Comparison of ENCODE assay signal across 11 cellular contexts in genomic region chr15:97652700-97653167, GRCh38.
DNase-seq lines count a peak whose midpoint lies in the region; ATAC-seq and TF ChIP-seq lines count a peak whose summit lies in the region.
"Had no signal": no experiment of that assay in that cellular context is flagged by ENCODE, and none has a peak within 500 bp of the region (broad histone marks: within the 10 kb centered on the region; RNA-seq: fewer than 3 reads in every experiment).

No MANE protein-coding gene starts in this region.

- no peak overlapping the region for H3K9ac ChIP-seq in neural progenitor cell

- DNase-seq in NCI-H345 (lab: John Stamatoyannopoulos, UW) (peak; percentile 49), foreskin keratinocyte (peak in 1 of 2 donors; percentile 3), neural progenitor cell (ENCODE audit: low spot score) (peak; percentile 80), HFFc6 (no peak), foreskin fibroblast (no peak)
- DNase-seq in activated CD8-positive, alpha-beta T cell treated with anti-CD3 and anti-CD28 coated beads, Interleukin-2, amount 10 ng/mL, durations not matched to agents 7 days and 5 days: no peak
- DNase-seq: DMS79 treated with DMSO at 0.1 percent for 48 hours, NCI-H226 had no signal

- peak overlapping the region; percentile 95 for H3K4me2 ChIP-seq in neural progenitor cell

- CTCF ChIA-PET in HEK293 (lab: Yijun Ruan, JAX): no interaction called here
- CTCF ChIA-PET in activated CD8-positive, alpha-beta T cell treated with anti-CD3 and anti-CD28 coated beads, Interleukin-2, amount 10 ng/mL, durations not matched to agents 7 days and 5 days (lab: Charles Lee): no interaction called here

- H3K9me3 Mint-ChIP-seq in neural progenitor cell: no peaks in the 10 kb centered on the region
- H3K9me3 Mint-ChIP-seq in HFFc6: peaks cover 45% of the 10 kb centered on the region
- H3K9me3 Mint-ChIP-seq in activated CD8-positive, alpha-beta T cell treated with anti-CD3 and anti-CD28 coated beads, Interleukin-2, amount 10 ng/mL, durations not matched to agents 7 days and 5 days (ENCODE audit: insufficient read depth): no peaks in the 10 kb centered on the region

- peak; percentile 44 for ATAC-seq in foreskin keratinocyte
- no peak for ATAC-seq in activated CD8-positive, alpha-beta T cell treated with anti-CD3 and anti-CD28 coated beads, Interleukin-2, amount 10 ng/mL, durations not matched to agents 7 days and 5 days
- ATAC-seq in activated CD4-positive, CD25-positive, alpha-beta regulatory T cell treated with anti-CD3 and anti-CD28 coated beads, Interleukin-2, amount 50 U/mL, for 24 hours: no peak
- ATAC-seq: pancreas had no signal

- no peaks in the 10 kb centered on the region for H3K36me3 ChIP-seq in HEK293 (ENCODE audit: control insufficient read depth in 2 of 2, insufficient read depth in 1 of 2, low read length in 2 of 2)
- H3K36me3 ChIP-seq in neural progenitor cell: no peaks in the 10 kb centered on the region
- H3K36me3 ChIP-seq: pancreas had no signal

- no peaks in the 10 kb centered on the region for H3K36me3 Mint-ChIP-seq in neural progenitor cell
- no peaks in the 10 kb centered on the region; the same call in 1 of the 2 replicates for H3K36me3 Mint-ChIP-seq in HFFc6 (ENCODE audit: low read depth)
- no peaks in the 10 kb centered on the region for H3K36me3 Mint-ChIP-seq in activated CD8-positive, alpha-beta T cell treated with anti-CD3 and anti-CD28 coated beads, Interleukin-2, amount 10 ng/mL, durations not matched to agents 7 days and 5 days (ENCODE audit: low read depth)

- no peaks in the 10 kb centered on the region for H3F3A ChIP-seq in neural progenitor cell (ENCODE audit: low read depth)

- H3K27ac ChIP-seq in HEK293 (ENCODE audit: extremely low read depth, low read depth, low read length) (peak overlapping the region; percentile 29; the same call in 1 of the 2 replicates), foreskin keratinocyte (no peak overlapping the region), neural progenitor cell (no peak overlapping the region)
- H3K27ac ChIP-seq: pancreas had no signal

- peak overlapping the region; percentile 86 for H2AFZ ChIP-seq in neural progenitor cell (replicated peaks)

- TF ChIP-seq CTCF in HEK293 (tag by site-specific recombination; IDR thresholded peaks at IDR 0.05): no peak
- no peak for TF ChIP-seq CTCF in foreskin keratinocyte (conservative IDR thresholded peaks at IDR 0.05)
- TF ChIP-seq CTCF in neural progenitor cell (IDR thresholded peaks at IDR 0.05): no peak
- no peak for TF ChIP-seq CTCF in HFFc6 (IDR thresholded peaks at IDR 0.05)
- no peak for TF ChIP-seq CTCF in foreskin fibroblast (IDR thresholded peaks at IDR 0.05; ENCODE audit: low read depth, low read length)

- H4K20me1 ChIP-seq in neural progenitor cell (ENCODE audit: low read depth): no peaks in the 10 kb centered on the region

- peaks cover 8% of the 10 kb centered on the region for H3K27me3 Mint-ChIP-seq in neural progenitor cell (ENCODE audit: insufficient read depth, low read depth)
- H3K27me3 Mint-ChIP-seq in HFFc6 (ENCODE audit: insufficient read depth): no peaks in the 10 kb centered on the region; the same call in 1 of the 2 replicates
- peaks cover 10% of the 10 kb centered on the region for H3K27me3 Mint-ChIP-seq in activated CD8-positive, alpha-beta T cell treated with anti-CD3 and anti-CD28 coated beads, Interleukin-2, amount 10 ng/mL, durations not matched to agents 7 days and 5 days (ENCODE audit: low read depth)

- POLR2A ChIA-PET in HEK293 (lab: Yijun Ruan, JAX): no interaction called here
- POLR2A ChIA-PET in activated CD8-positive, alpha-beta T cell treated with anti-CD3 and anti-CD28 coated beads, Interleukin-2, amount 10 ng/mL, durations not matched to agents 7 days and 5 days (lab: Charles Lee): no interaction called here

- no peaks in the 10 kb centered on the region for H3K79me2 ChIP-seq in neural progenitor cell (ENCODE audit: low read depth)

- H3K4me3 Mint-ChIP-seq in neural progenitor cell (peak overlapping the region; percentile 79), HFFc6 (no peak overlapping the region)
- no peak overlapping the region for H3K4me3 Mint-ChIP-seq in activated CD8-positive, alpha-beta T cell treated with anti-CD3 and anti-CD28 coated beads, Interleukin-2, amount 10 ng/mL, durations not matched to agents 7 days and 5 days

- no peak overlapping the region for H3K27ac Mint-ChIP-seq in neural progenitor cell
- no peak overlapping the region for H3K27ac Mint-ChIP-seq in HFFc6
- no peak overlapping the region for H3K27ac Mint-ChIP-seq in activated CD8-positive, alpha-beta T cell treated with anti-CD3 and anti-CD28 coated beads, Interleukin-2, amount 10 ng/mL, durations not matched to agents 7 days and 5 days

- H3K4me1 ChIP-seq in HEK293 (ENCODE audit: control insufficient read depth, insufficient read depth, low read length) (peaks cover 12% of the 10 kb centered on the region), foreskin keratinocyte (no peaks in the 10 kb centered on the region), neural progenitor cell (peaks cover 14% of the 10 kb centered on the region)
- H3K4me1 ChIP-seq: pancreas had no signal

- H3K4me3 ChIP-seq in HEK293 (ENCODE audit: low read depth, low read length): peak overlapping the region; percentile 30
- H3K4me3 ChIP-seq in neural progenitor cell: peak overlapping the region; percentile 50
- H3K4me3 ChIP-seq in foreskin fibroblast (ENCODE audit: low read depth in 1 of 2, low read length in 2 of 2): no peak overlapping the region
- H3K4me3 ChIP-seq: pancreas had no signal

- H3K4me1 Mint-ChIP-seq in neural progenitor cell: peaks cover 20% of the 10 kb centered on the region
- no peaks in the 10 kb centered on the region for H3K4me1 Mint-ChIP-seq in HFFc6 (ENCODE audit: low read depth)
- H3K4me1 Mint-ChIP-seq in activated CD8-positive, alpha-beta T cell treated with anti-CD3 and anti-CD28 coated beads, Interleukin-2, amount 10 ng/mL, durations not matched to agents 7 days and 5 days (ENCODE audit: low read depth): no peaks in the 10 kb centered on the region

- H3K27me3 ChIP-seq in foreskin keratinocyte (peaks cover 33% of the 10 kb centered on the region), neural progenitor cell (peaks cover 34% of the 10 kb centered on the region)
- H3K27me3 ChIP-seq: pancreas had no signal

- H3K9me3 ChIP-seq in HEK293 (ENCODE audit: control insufficient read depth, insufficient read depth, low read depth, low read length): no peaks in the 10 kb centered on the region
- H3K9me3 ChIP-seq in neural progenitor cell (ENCODE audit: low read depth): no peaks in the 10 kb centered on the region
- H3K9me3 ChIP-seq: pancreas had no signal

TF ChIP-seq in HEK293, 187 proteins besides CTCF, POLR2A, EP300 and RAD21 (continues in another document):
- TF ChIP-seq ZBTB10 (tag by site-specific recombination; IDR thresholded peaks at IDR 0.05): 0 out of 2 replicates have a peak, but pooled peaks have one; percentile 37
- peak; percentile 89 for TF ChIP-seq HIC1 (tag by site-specific recombination; IDR thresholded peaks at IDR 0.05)
- TF ChIP-seq ZXDB (tag by site-specific recombination; IDR thresholded peaks at IDR 0.05): no peak
- TF ChIP-seq ZNF335 (tag by site-specific recombination; conservative IDR thresholded peaks at IDR 0.05): peak; percentile 44; the same call in 1 of the 2 replicates
- no peak for TF ChIP-seq PRDM6 (tag by site-specific recombination; IDR thresholded peaks at IDR 0.05)

Comparison
In these comparisons a context has a peak if more than half of its experiments do, and no peak if none do; other contexts are left out.
1. H3K4me3 ChIP-seq: peak in HEK293 (single experiment) and neural progenitor cell (single experiment); none in foreskin fibroblast (0 of 2).
2. DNase-seq: peak in NCI-H345 (single experiment) and neural progenitor cell (single experiment); none in HFFc6 (single experiment), activated CD8-positive, alpha-beta T cell treated with anti-CD3 and anti-CD28 coated beads, Interleukin-2, amount 10 ng/mL, durations not matched to agents 7 days and 5 days (single experiment) and foreskin fibroblast (0 of 2).